ENCODE assay signal across 20 cellular contexts in genomic region chr5:54881286-54882005, GRCh38.
DNase-seq lines count a peak whose midpoint lies in the region; ATAC-seq, FAIRE-seq and TF ChIP-seq lines count a peak whose summit lies in the region.
"Had no signal": no experiment of that assay in that cellular context is flagged by ENCODE, and none has a peak within 500 bp of the region (broad histone marks: within the 10 kb centered on the region; RNA-seq: fewer than 3 reads in every experiment).

No MANE protein-coding gene starts in this region.

- CTCF ChIA-PET in activated CD4-positive, alpha-beta T cell treated with anti-CD3 and anti-CD28 coated beads for 36 hours (lab: Charles Lee) = interaction anchor here (1.0 to 1.4 kb wide), 4 partner anchors 10 to 462 kb away, joined by 3 to 5 read pairs (median 3); no protein-coding TSS in a partner anchor
- CTCF ChIA-PET in PC-3 (lab: Charles Lee) = no interaction called here

- no peak for TF ChIP-seq POLR2A in transverse colon (IDR thresholded peaks at IDR 0.05)

- peaks cover 11% of the 10 kb centered on the region for H3K4me1 Mint-ChIP-seq in activated CD4-positive, alpha-beta T cell treated with anti-CD3 and anti-CD28 coated beads for 36 hours
- peaks cover 12% of the 10 kb centered on the region for H3K4me1 Mint-ChIP-seq in activated CD4-positive, alpha-beta T cell treated with anti-CD3 and anti-CD28 coated beads, Interleukin-2, amount 10 ng/mL, durations not matched to agents 24 days and 14 days

- H3F3A ChIP-seq in PC-3 (ENCODE audit: low read length, unreplicated experiment) = no peaks in the 10 kb centered on the region

- H3K9me2 ChIP-seq in PC-3 (replicated peaks; ENCODE audit: low read length) = no peaks in the 10 kb centered on the region

- H2AFZ ChIP-seq in PC-3 (ENCODE audit: low read length) = no peak overlapping the region

- no peaks in the 10 kb centered on the region for H3K9me3 Mint-ChIP-seq in activated CD4-positive, alpha-beta T cell treated with anti-CD3 and anti-CD28 coated beads for 36 hours (ENCODE audit: low read depth)
- H3K9me3 Mint-ChIP-seq in activated CD4-positive, alpha-beta T cell treated with anti-CD3 and anti-CD28 coated beads, Interleukin-2, amount 10 ng/mL, durations not matched to agents 24 days and 14 days = no peaks in the 10 kb centered on the region
- H3K9me3 Mint-ChIP-seq: CD4-positive, CD25-positive, alpha-beta regulatory T cell; T-helper 2 cell treated with Interferon-gamma antibody and Interleukin-4, amounts not matched to agents 5 μg/mL and 100 μg/mL, for 36 hours had no signal

- no peaks in the 10 kb centered on the region for H3K27me3 ChIP-seq in PC-3 (ENCODE audit: low read length)
- no peaks in the 10 kb centered on the region for H3K27me3 ChIP-seq in bronchial epithelial cell (ENCODE audit: control insufficient read depth, insufficient read depth, low read length)
- H3K27me3 ChIP-seq in transverse colon = peaks cover 52% of the 10 kb centered on the region
- H3K27me3 ChIP-seq in BE2C = peaks cover 29% of the 10 kb centered on the region

- H3K27ac Mint-ChIP-seq in activated CD4-positive, alpha-beta T cell treated with anti-CD3 and anti-CD28 coated beads for 36 hours = no peak overlapping the region
- H3K27ac Mint-ChIP-seq in activated CD4-positive, alpha-beta T cell treated with anti-CD3 and anti-CD28 coated beads, Interleukin-2, amount 10 ng/mL, durations not matched to agents 24 days and 14 days = no peak overlapping the region
- H3K27ac Mint-ChIP-seq: activated naive CD8-positive, alpha-beta T cell; CD4-positive, CD25-positive, alpha-beta regulatory T cell; T-helper 2 cell treated with Interferon-gamma antibody and Interleukin-4, amounts not matched to agents 5 μg/mL and 100 μg/mL, for 36 hours had no signal

- H3K36me3 ChIP-seq in PC-3 (ENCODE audit: low read depth, low read length) (no peaks in the 10 kb centered on the region), bronchial epithelial cell (ENCODE audit: control insufficient read depth, insufficient read depth, low read length) (no peaks in the 10 kb centered on the region), transverse colon (no peaks in the 10 kb centered on the region), BE2C (no peaks in the 10 kb centered on the region)

- H3K4me3 Mint-ChIP-seq in activated CD4-positive, alpha-beta T cell treated with anti-CD3 and anti-CD28 coated beads for 36 hours = no peak overlapping the region
- H3K4me3 Mint-ChIP-seq in activated CD4-positive, alpha-beta T cell treated with anti-CD3 and anti-CD28 coated beads, Interleukin-2, amount 10 ng/mL, durations not matched to agents 24 days and 14 days = no peak overlapping the region
- H3K4me3 Mint-ChIP-seq: CD4-positive, CD25-positive, alpha-beta regulatory T cell; T-helper 2 cell treated with Interferon-gamma antibody and Interleukin-4, amounts not matched to agents 5 μg/mL and 100 μg/mL, for 36 hours had no signal

- no peaks in the 10 kb centered on the region for H4K20me1 ChIP-seq in PC-3 (ENCODE audit: low read length)

- peaks cover 6% of the 10 kb centered on the region for H3K4me1 ChIP-seq in PC-3 (ENCODE audit: insufficient read depth, low read length)
- no peaks in the 10 kb centered on the region for H3K4me1 ChIP-seq in transverse colon
- H3K4me1 ChIP-seq in BE2C = no peaks in the 10 kb centered on the region

- no peak overlapping the region for H3K9ac ChIP-seq in PC-3 (ENCODE audit: low read length)

- no peak overlapping the region for H3K4me2 ChIP-seq in PC-3 (ENCODE audit: low read length)

- peak overlapping the region; percentile 67 for H3K27ac ChIP-seq in PC-3 (ENCODE audit: low read length)
- peak overlapping the region in 14 of 21 experiments; percentile 3 to 72 (median 29) for H3K27ac ChIP-seq in skin epidermis
- H3K27ac ChIP-seq in transverse colon = no peak overlapping the region

- peak; percentile 51 for DNase-seq in activated CD4-positive, alpha-beta T cell treated with anti-CD3 and anti-CD28 coated beads for 36 hours
- no peak for DNase-seq in activated CD4-positive, alpha-beta T cell treated with anti-CD3 and anti-CD28 coated beads, Interleukin-2, amount 10 ng/mL, durations not matched to agents 24 days and 14 days
- DNase-seq in PC-3 (peak; percentile 43), bronchial epithelial cell (ENCODE audit: low read depth) (peak; percentile 97), transverse colon (no peak), BE2C (no peak)
- DNase-seq: activated CD8-positive, alpha-beta memory T cell treated with anti-CD3 and anti-CD28 coated beads for 24 hours; cerebellar nuclear complex; EL; MV-4-11; NCI-H748 treated with DMSO at 0.1 percent for 48 hours; SHP77 treated with DMSO at 0.1 percent for 48 hours had no signal

- POLR2A ChIA-PET in activated CD4-positive, alpha-beta T cell treated with anti-CD3 and anti-CD28 coated beads for 36 hours (lab: Charles Lee) = no interaction called here
- POLR2A ChIA-PET in PC-3 (lab: Charles Lee; ENCODE audit: unreplicated experiment) = no interaction called here

- TF ChIP-seq EP300 in transverse colon (IDR thresholded peaks at IDR 0.05; ENCODE audit: low read depth) = no peak

- 60 to 86% methylated on average over 3 to 5 of the region's 5 CpGs for WGBS in transverse colon (ENCODE audit: low coverage in 1 of 2), 2 donors

- TF ChIP-seq CTCF in PC-3 (conservative IDR thresholded peaks at IDR 0.05; ENCODE audit: low read depth, low read length) (no peak), bronchial epithelial cell (IDR thresholded peaks at IDR 0.05; ENCODE audit: insufficient read depth, low read length, severe bottlenecking) (no peak), transverse colon (IDR thresholded peaks at IDR 0.05) (no peak), BE2C (IDR thresholded peaks at IDR 0.05; ENCODE audit: low read depth, low read length) (no peak)

- FAIRE-seq in bronchial epithelial cell (lab: Jason Lieb, UNC) = no peak
- FAIRE-seq: GM12878, H54, islet of Langerhans had no signal

- ATAC-seq in activated CD4-positive, alpha-beta T cell treated with anti-CD3 and anti-CD28 coated beads for 36 hours = peak; percentile 77
- peak; percentile 51 for ATAC-seq in PC-3
- no peak for ATAC-seq in HG02938 (IDR thresholded peaks at IDR 0.05; ENCODE audit: unreplicated experiment)
- ATAC-seq: GM12878 had no signal

- BruUV-seq in PC-3 (replicated peaks; lab: Mats Ljungman, UMichigan) = no TSS peak

- H3K9me3 ChIP-seq in PC-3 (ENCODE audit: low read length) = no peaks in the 10 kb centered on the region
- no peaks in the 10 kb centered on the region for H3K9me3 ChIP-seq in transverse colon
- H3K9me3 ChIP-seq in BE2C = no peaks in the 10 kb centered on the region

- no peaks in the 10 kb centered on the region for H3K36me3 Mint-ChIP-seq in activated CD4-positive, alpha-beta T cell treated with anti-CD3 and anti-CD28 coated beads for 36 hours (ENCODE audit: low read depth)
- no peaks in the 10 kb centered on the region for H3K36me3 Mint-ChIP-seq in activated CD4-positive, alpha-beta T cell treated with anti-CD3 and anti-CD28 coated beads, Interleukin-2, amount 10 ng/mL, durations not matched to agents 24 days and 14 days (ENCODE audit: low read depth)

- no peaks in the 10 kb centered on the region for H3K79me2 ChIP-seq in PC-3 (ENCODE audit: low read length)

- H3K27me3 Mint-ChIP-seq in activated CD4-positive, alpha-beta T cell treated with anti-CD3 and anti-CD28 coated beads for 36 hours = peaks cover 58% of the 10 kb centered on the region
- H3K27me3 Mint-ChIP-seq in activated CD4-positive, alpha-beta T cell treated with anti-CD3 and anti-CD28 coated beads, Interleukin-2, amount 10 ng/mL, durations not matched to agents 24 days and 14 days = peaks cover 75% of the 10 kb centered on the region

- intact Hi-C loops in activated CD4-positive, alpha-beta T cell treated with anti-CD3 and anti-CD28 coated beads for 36 hours (cut with DNase I, micrococcal nuclease) = no loop called here
- intact Hi-C loops in activated CD4-positive, alpha-beta T cell treated with anti-CD3 and anti-CD28 coated beads, Interleukin-2, amount 10 ng/mL, durations not matched to agents 24 days and 14 days (cut with micrococcal nuclease) = loop anchor here (5.0 kb wide), 1 partner anchor 351 kb away; the partner anchor contains the start of gene CCNO
- intact Hi-C loops in PC-3 (cut with micrococcal nuclease) (no loop called here), transverse colon (cut with DNase I; ENCODE audit: low total_unique reads) (no loop called here)

- in situ Hi-C loops in transverse colon (cut with MboI; ENCODE audit: low pct_ligation_motif_present in 1 of 4, low pct_unique_long_range_greater_than_20kb in 1 of 4, low sequenced_read_pairs in 3 of 4) = no loop called here

- no peak overlapping the region for H3K4me3 ChIP-seq in PC-3 (ENCODE audit: low read length)
- H3K4me3 ChIP-seq in bronchial epithelial cell (ENCODE audit: low read depth, low read length) = no peak overlapping the region
- no peak overlapping the region for H3K4me3 ChIP-seq in skin epidermis
- no peak overlapping the region for H3K4me3 ChIP-seq in transverse colon
- H3K4me3 ChIP-seq in BE2C (ENCODE audit: low read depth, low read length) = no peak overlapping the region
- H3K4me3 ChIP-seq: GM12878 had no signal

Comparison
In these comparisons a context has a peak if more than half of its experiments do, and no peak if none do; other contexts are left out.
1. DNase-seq: peak in activated CD4-positive, alpha-beta T cell treated with anti-CD3 and anti-CD28 coated beads for 36 hours (single experiment), PC-3 (single experiment) and bronchial epithelial cell (single experiment); none in activated CD4-positive, alpha-beta T cell treated with anti-CD3 and anti-CD28 coated beads, Interleukin-2, amount 10 ng/mL, durations not matched to agents 24 days and 14 days (single experiment), transverse colon (single experiment) and BE2C (single experiment).
2. H3K27ac ChIP-seq: peak in PC-3 (single experiment) and skin epidermis (14 of 21); none in transverse colon (0 of 4).